ENCODE assay signal across 12 cellular contexts in the genomic region with DNA sequence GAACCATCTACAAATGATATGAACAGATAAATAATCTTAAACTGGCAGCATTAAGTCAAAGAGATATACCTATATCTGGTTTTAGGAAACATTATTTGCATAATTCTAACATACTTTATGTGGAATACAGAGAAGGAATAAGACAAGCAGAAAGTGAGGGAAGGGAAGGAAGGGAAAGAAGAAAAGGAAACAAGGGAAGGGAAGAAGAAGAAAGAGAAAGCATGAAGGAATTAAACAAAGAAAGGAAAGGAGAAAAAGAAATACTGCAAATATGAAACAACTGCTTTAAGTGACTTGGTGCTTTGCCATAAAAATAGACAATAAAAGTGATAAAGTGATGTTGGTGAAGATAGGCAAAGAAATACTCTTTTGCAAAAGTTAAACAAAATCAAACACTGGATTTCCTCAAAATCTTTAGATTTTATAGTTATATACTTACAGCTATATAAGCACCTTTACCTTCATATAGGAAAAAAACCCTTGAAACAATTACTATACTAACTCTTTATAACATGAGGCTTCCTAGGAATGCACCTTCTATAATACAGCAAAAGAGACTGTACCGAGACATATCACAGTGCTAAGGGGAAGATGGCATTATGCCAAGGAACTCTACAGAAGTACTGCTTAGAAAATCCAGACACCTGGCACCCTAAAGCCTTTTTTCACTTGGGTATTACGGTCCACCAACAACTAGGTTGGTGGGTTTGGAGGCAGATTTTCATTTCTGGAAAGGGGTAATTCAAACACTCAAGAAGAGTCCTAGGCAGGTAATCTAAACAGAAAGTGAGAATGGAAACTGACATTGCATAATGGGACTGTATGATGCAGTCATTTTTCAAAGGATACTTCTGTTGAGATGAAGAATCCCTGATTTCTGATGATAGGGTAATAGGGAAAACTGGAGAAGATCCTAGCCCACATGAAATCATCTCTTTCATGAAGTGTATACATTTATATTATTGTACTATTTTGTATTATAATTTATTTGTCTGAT. TPM values are rescaled to one million over a fixed set of nuclear protein-coding genes. Genes with fewer than 3 reads are reported as not detected.
DNase-seq lines count a peak whose midpoint lies in the region; ATAC-seq, FAIRE-seq and TF ChIP-seq lines count a peak whose summit lies in the region.
"Had no signal": no experiment of that assay in that cellular context is flagged by ENCODE, and none has a peak within 500 bp of the region (broad histone marks: within the 10 kb centered on the region; RNA-seq: fewer than 3 reads in every experiment).

No MANE protein-coding gene starts in this region.

- H2AFZ ChIP-seq in HepG2 (ENCODE audit: low read length), result no peak overlapping the region

- H3K4me3 Mint-ChIP-seq in T-helper 17 cell, result no peak overlapping the region
- H3K4me3 Mint-ChIP-seq: endodermal cell had no signal

- H3K36me3 ChIP-seq in right lobe of liver (no peaks in the 10 kb centered on the region), HepG2 (replicated peaks in 1 of 2; ENCODE audit: control insufficient read depth in 1 of 2, insufficient read depth in 2 of 2, low read length in 2 of 2) (peaks cover 0 to 5% of the 10 kb centered on the region in 2 experiments; a peak in 2 of 5 replicates)

- CTCF ChIA-PET in HepG2 (lab: Yijun Ruan, JAX; ENCODE audit: low intra/inter-chr PET ratio, low total read pairs), result no interaction called here

- in situ Hi-C loops in HepG2 (cut with HindIII; ENCODE audit: extremely low pct_ligation_motif_present, low pct_unique_long_range_greater_than_20kb), result no loop called here
- in situ Hi-C loops in astrocyte of the spinal cord (cut with HindIII; ENCODE audit: low sequenced_read_pairs), result no loop called here

- H3K27ac ChIP-seq in right lobe of liver (no peak overlapping the region), HepG2 (ENCODE audit: extremely low read length, insufficient read depth, low read length) (no peak overlapping the region)
- H3K27ac ChIP-seq: C4-2B, psoas muscle had no signal

- H3K9ac ChIP-seq in HepG2 (ENCODE audit: insufficient read depth, low read depth, low read length), result no peak overlapping the region

- POLR2A ChIA-PET in HepG2 (lab: Yijun Ruan, JAX), result no interaction called here

- H3K27me3 ChIP-seq in right lobe of liver (no peaks in the 10 kb centered on the region), HepG2 (ENCODE audit: control insufficient read depth in 1 of 2, insufficient read depth in 2 of 2, low read length in 2 of 2) (no peaks in the 10 kb centered on the region; a peak in 1 of 5 replicates)

- BruUV-seq in HepG2 (replicated peaks; lab: Mats Ljungman, UMichigan), result no TSS peak

- TF ChIP-seq EP300 in HepG2 (IDR thresholded peaks at IDR 0.05; ENCODE audit: low read depth in 2 of 2, low read length in 2 of 2) (no peak), HepG2 (CRISPR knock-in tag; IDR thresholded peaks at IDR 0.05; ENCODE audit: borderline replicate concordance) (no peak)

- TF ChIP-seq POLR2A in right lobe of liver (IDR thresholded peaks at IDR 0.05), result no peak
- TF ChIP-seq POLR2A in HepG2 (IDR thresholded peaks at IDR 0.05; ENCODE audit: insufficient read depth in 1 of 2, low read depth in 2 of 2, low read length in 2 of 2), result no peak

- H3K4me3 ChIP-seq in right lobe of liver, result no peak overlapping the region
- no peak overlapping the region for H3K4me3 ChIP-seq in HepG2 (replicated peaks in 1 of 3; ENCODE audit: insufficient read depth in 1 of 3, low read depth in 2 of 3, low read length in 3 of 3)
- H3K4me3 ChIP-seq in astrocyte of the spinal cord (ENCODE audit: low read depth, low read length), result no peak overlapping the region
- H3K4me3 ChIP-seq: psoas muscle had no signal

- H3K4me1 ChIP-seq in right lobe of liver (no peaks in the 10 kb centered on the region), HepG2 (ENCODE audit: insufficient read depth, low read length) (peaks cover 21% of the 10 kb centered on the region)

- TF ChIP-seq CTCF in right lobe of liver (IDR thresholded peaks at IDR 0.05) (no peak), HepG2 (CRISPR knock-in tag; IDR thresholded peaks at IDR 0.05) (no peak), astrocyte of the spinal cord (IDR thresholded peaks at IDR 0.05; ENCODE audit: low read depth, low read length) (no peak)

- H4K20me1 ChIP-seq in HepG2 (ENCODE audit: insufficient read depth, low read length), result peaks cover 11% of the 10 kb centered on the region; the same call in 1 of the 2 replicates

- no peaks in the 10 kb centered on the region for H3K9me3 ChIP-seq in right lobe of liver
- 0 out of 2 replicates have a peak, but pooled peaks cover 3% of the 10 kb centered on the region for H3K9me3 ChIP-seq in HepG2 (ENCODE audit: low read length)
- no peaks in the 10 kb centered on the region for H3K9me3 ChIP-seq in T-helper 17 cell (ENCODE audit: control insufficient read depth, low read length, poor library complexity, severe bottlenecking)
- H3K9me3 ChIP-seq: psoas muscle had no signal

- TF ChIP-seq RAD21 in HepG2 (CRISPR knock-in tag; IDR thresholded peaks at IDR 0.05), result no peak

- intact Hi-C loops in right lobe of liver (cut with DNase I), result no loop called here
- intact Hi-C loops in HepG2 (cut with micrococcal nuclease; ENCODE audit: unreplicated experiment), result no loop called here

- no peak overlapping the region for H3K27ac Mint-ChIP-seq in T-helper 17 cell
- H3K27ac Mint-ChIP-seq: endodermal cell had no signal

- WGBS in right lobe of liver (ENCODE audit: insufficient coverage, low coverage, low lambda C conversion rate, missing lambda C conversion rate), result 31% methylated on average over 2 of the region's 2 CpGs
- 100% methylated on average over 2 of the region's 2 CpGs for WGBS in HepG2 (ENCODE audit: low lambda C conversion rate)

- peaks cover 6% of the 10 kb centered on the region for H3K36me3 Mint-ChIP-seq in T-helper 17 cell (ENCODE audit: low read depth)

- no peaks in the 10 kb centered on the region for H3K27me3 Mint-ChIP-seq in T-helper 17 cell

- no peak for FAIRE-seq in HepG2 (lab: Jason Lieb, UNC)

- H3K4me1 Mint-ChIP-seq in T-helper 17 cell, result peaks cover 17% of the 10 kb centered on the region

- DNase-seq in right lobe of liver (no peak), HepG2 (ENCODE audit: low spot score) (no peak), NCI-H187 (lab: John Stamatoyannopoulos, UW) (peak; percentile 5 to 32), astrocyte of the spinal cord (ENCODE audit: low read depth, low spot score) (peak; percentile 10), AG08396 (ENCODE audit: low spot score) (no peak), T-helper 17 cell (no peak)
- no peak for DNase-seq in stimulated activated CD4-positive, alpha-beta T cell treated with anti-CD3 and anti-CD28 coated beads, Interleukin-12 subunit alpha, Interleukin-12 subunit beta, amount 100 ng/mL, for 4 hours
- DNase-seq: activated effector memory CD4-positive, alpha-beta T cell treated with Interleukin-2 at 50 U/mL for 16 hours; endodermal cell; psoas muscle had no signal

- H3K79me2 ChIP-seq in HepG2 (ENCODE audit: insufficient read depth, low read length), result peaks cover 56% of the 10 kb centered on the region

- ATAC-seq in right lobe of liver, result peak; percentile 43 to 78 (median 58)
- ATAC-seq in HepG2, result no peak
- no peak for ATAC-seq in T-helper 17 cell
- no peak for ATAC-seq in HG02938 (IDR thresholded peaks at IDR 0.05; ENCODE audit: unreplicated experiment)
- ATAC-seq: psoas muscle had no signal

- H3K4me2 ChIP-seq in HepG2 (ENCODE audit: low read depth, low read length), result no peak overlapping the region

TF ChIP-seq in HepG2, 621 proteins besides CTCF, POLR2A, EP300 and RAD21 (continues in another document):
- TF ChIP-seq ZNF720 (CRISPR knock-in tag; IDR thresholded peaks at IDR 0.05), result no peak
- no peak for TF ChIP-seq ZNF792 (CRISPR knock-in tag; IDR thresholded peaks at IDR 0.05)
- no peak for TF ChIP-seq HDAC6 (IDR thresholded peaks at IDR 0.05; ENCODE audit: low read depth, low read length)
- TF ChIP-seq ZMAT5 (CRISPR knock-in tag; IDR thresholded peaks at IDR 0.05; ENCODE audit: borderline replicate concordance, low read depth), result no peak
- TF ChIP-seq ZNF782 (CRISPR knock-in tag; IDR thresholded peaks at IDR 0.05; ENCODE audit: borderline replicate concordance), result no peak
- TF ChIP-seq NFIC (IDR thresholded peaks at IDR 0.05; ENCODE audit: low read length), result no peak
- no peak for TF ChIP-seq ADNP (CRISPR knock-in tag; IDR thresholded peaks at IDR 0.05)
- no peak for TF ChIP-seq FLYWCH1 (CRISPR knock-in tag; IDR thresholded peaks at IDR 0.05)
- no peak for TF ChIP-seq ZFY (CRISPR knock-in tag; IDR thresholded peaks at IDR 0.05)
- no peak for TF ChIP-seq IRF2 (CRISPR knock-in tag; IDR thresholded peaks at IDR 0.05)
- TF ChIP-seq RBFOX2 (IDR thresholded peaks at IDR 0.05; ENCODE audit: low read depth, low read length), result no peak

RNA-seq across cellular contexts. Expression of gene SCMH1, which starts 19.8 kb away (rescaled TPM):
- total RNA-seq in right lobe of liver, result 10 to 100 TPM in 4 of 6 experiments, 1 to 10 TPM in 2; 6.6 to 16.9 (median 13.1) TPM
- total RNA-seq in HepG2 (2016; rRNA removed; fragmentation: Illumina TruSeq; extraction: Trizol), result 35.5 and 41.8 TPM in 2 replicates
- 51.7 and 53.7 TPM in 2 replicates for total RNA-seq in HepG2 (2016; cell fraction: cytosol; rRNA removed; fragmentation: Illumina TruSeq; extraction: Trizol; ENCODE audit: low read depth)
- 31.9 and 37.4 TPM in 2 replicates for total RNA-seq in HepG2 (2016; cell fraction: insoluble cytoplasmic fraction; rRNA removed; fragmentation: Illumina TruSeq; extraction: Trizol)
- 75.2 and 75.8 TPM in 2 replicates for total RNA-seq in HepG2 (2016; cell fraction: membrane; rRNA removed; fragmentation: Illumina TruSeq; extraction: Trizol)
- 42.3 and 50.1 TPM in 2 replicates for total RNA-seq in HepG2 (2016; cell fraction: nucleus; rRNA removed; fragmentation: Illumina TruSeq; extraction: Trizol)
- polyA plus RNA-seq in HepG2 (2011; rRNA removed), result 52.6 and 63.5 TPM in 2 replicates
- polyA plus RNA-seq in HepG2 (2011; cell fraction: cytosol; rRNA removed), result 35.2 and 35.4 TPM in 2 replicates
- polyA plus RNA-seq in HepG2 (2011; cell fraction: nucleus; rRNA removed), result 95.4 and 97.7 TPM in 2 replicates
- polyA plus RNA-seq in HepG2 (2012), result 33.2 and 35.5 TPM in 2 replicates
- 40.3 and 41.7 TPM in 2 replicates for polyA plus RNA-seq in HepG2 (2016; cell fraction: cytosol; fragmentation: Illumina TruSeq; extraction: Trizol; ENCODE audit: low read depth)
- 41.7 and 46.8 TPM in 2 replicates for polyA plus RNA-seq in HepG2 (2016; cell fraction: insoluble cytoplasmic fraction; fragmentation: Illumina TruSeq; extraction: Trizol; ENCODE audit: low read depth)
- 78.2 and 89.1 TPM in 2 replicates for polyA plus RNA-seq in HepG2 (2016; cell fraction: membrane; fragmentation: Illumina TruSeq; extraction: Trizol; ENCODE audit: low read depth)
- 74.6 and 86.2 TPM in 2 replicates for polyA plus RNA-seq in HepG2 (2016; cell fraction: nucleus; fragmentation: Illumina TruSeq; extraction: Trizol; ENCODE audit: insufficient read depth, low read depth)
- 44.1 and 74.8 TPM in 2 replicates for polyA minus RNA-seq in HepG2 (2011; rRNA and poly(A)+ RNA removed; ENCODE audit: low replicate concordance)
- 14.4 and 16.0 TPM in 2 replicates for polyA minus RNA-seq in HepG2 (2011; cell fraction: cytosol; rRNA and poly(A)+ RNA removed)
- polyA minus RNA-seq in HepG2 (2011; cell fraction: nucleus; rRNA and poly(A)+ RNA removed), result 46.4 and 64.5 TPM in 2 replicates
- total RNA-seq in T-helper 17 cell, result 10 to 100 TPM; 18.6 to 19.4 TPM

Comparison
In these comparisons a context has a peak if more than half of its experiments do, and no peak if none do; other contexts are left out.
1. ATAC-seq: peak in right lobe of liver (4 of 4); none in HepG2 (single experiment), T-helper 17 cell (single experiment) and HG02938 (single experiment).
2. DNase-seq: peak in NCI-H187 (2 of 2) and astrocyte of the spinal cord (single experiment); none in right lobe of liver (0 of 3), HepG2 (single experiment), AG08396 (single experiment), T-helper 17 cell (0 of 3) and stimulated activated CD4-positive, alpha-beta T cell treated with anti-CD3 and anti-CD28 coated beads, Interleukin-12 subunit alpha, Interleukin-12 subunit beta, amount 100 ng/mL, for 4 hours (single experiment).